ENCODE assay signal across 15 cellular contexts in genomic region chr3:10182950-10183349, GRCh38. TPM values are rescaled to one million over a fixed set of nuclear protein-coding genes. Genes with fewer than 3 reads are reported as not detected.
A peak's percentile ranks its signal among the peaks of the same experiment; 100 is the strongest.
DNase-seq lines count a peak whose midpoint lies in the region; ATAC-seq and TF ChIP-seq lines count a peak whose summit lies in the region.
"Had no signal": no experiment of that assay in that cellular context is flagged by ENCODE, and none has a peak within 500 bp of the region (broad histone marks: within the 10 kb centered on the region; RNA-seq: fewer than 3 reads in every experiment).

No MANE protein-coding gene starts in this region.

- no peaks in the 10 kb centered on the region for H3K27me3 ChIP-seq in DOHH2 (ENCODE audit: control insufficient read depth, low read length)
- H3K27me3 ChIP-seq in IMR-90 (ENCODE audit: control insufficient read depth, insufficient read depth, low read length): no peaks in the 10 kb centered on the region
- no peaks in the 10 kb centered on the region for H3K27me3 ChIP-seq in neutrophil

- H3K36me3 Mint-ChIP-seq in T-helper 17 cell (ENCODE audit: low read depth) (no peaks in the 10 kb centered on the region), WTC11 (no peaks in the 10 kb centered on the region)

- H2AK5ac ChIP-seq in IMR-90 (ENCODE audit: low read depth, low read length): 0 out of 2 replicates have a peak overlapping the region, but pooled peaks have one; percentile 1

- H3K79me1 ChIP-seq in IMR-90 (ENCODE audit: low read depth in 1 of 2, low read length in 2 of 2): peaks cover 8% of the 10 kb centered on the region in 2 experiments; a peak in 3 of 4 replicates

- no peak overlapping the region for H4K5ac ChIP-seq in IMR-90 (ENCODE audit: low read depth, low read length)

- H3K27me3 Mint-ChIP-seq in T-helper 17 cell (no peaks in the 10 kb centered on the region), WTC11 (ENCODE audit: low read depth) (no peaks in the 10 kb centered on the region)
- H3K27me3 Mint-ChIP-seq: CD4-positive, CD25-positive, alpha-beta regulatory T cell; IgD-negative memory B cell had no signal

- no peak overlapping the region for H3K14ac ChIP-seq in IMR-90 (replicated peaks; ENCODE audit: low read depth, low read length)

- peaks cover 91% of the 10 kb centered on the region for H3K4me1 ChIP-seq in DOHH2 (ENCODE audit: control insufficient read depth, low read length)
- peaks cover 2% of the 10 kb centered on the region; the same call in 1 of the 2 replicates for H3K4me1 ChIP-seq in IMR-90 (ENCODE audit: control insufficient read depth, insufficient read depth, low read length)
- H3K4me1 ChIP-seq in neutrophil (ENCODE audit: control insufficient read depth in 1 of 2, insufficient read depth in 1 of 2, low read depth in 1 of 2, low read length in 1 of 2): peaks cover 37 to 49% of the 10 kb centered on the region in 2 experiments
- H3K4me1 ChIP-seq: HAP-1 had no signal

- no peak overlapping the region for H4K8ac ChIP-seq in IMR-90 (ENCODE audit: low read depth in 2 of 2, low read length in 2 of 2)

- peaks cover 25% of the 10 kb centered on the region for H3K79me2 ChIP-seq in DOHH2 (ENCODE audit: control insufficient read depth, low read length)

- BruUV-seq in IMR-90 (replicated peaks; lab: Mats Ljungman, UMichigan): no TSS peak

- WGBS in IMR-90 (ENCODE audit: extremely low coverage in 2 of 2, insufficient read length in 1 of 2), 2 experiments: no CpG with 5 or more reads among the region's 5 CpGs

- no peak overlapping the region for H2BK5ac ChIP-seq in IMR-90 (ENCODE audit: low read depth, low read length, poor library complexity, severe bottlenecking)

- peaks cover 3% of the 10 kb centered on the region; the same call in 1 of the 2 replicates for H3K9me1 ChIP-seq in IMR-90 (ENCODE audit: insufficient read depth, low read length)

- H4K20me1 ChIP-seq in DOHH2 (ENCODE audit: control insufficient read depth, insufficient read depth, low read depth, low read length): no peaks in the 10 kb centered on the region
- H4K20me1 ChIP-seq in IMR-90 (ENCODE audit: insufficient read depth, low read length): no peaks in the 10 kb centered on the region

- DNase-seq in IMR-90 (no peak), T-helper 17 cell (no peak), LoVo (ENCODE audit: low spot score) (no peak), WTC11 (ENCODE audit: low spot score) (no peak)
- DNase-seq: Calu3; CD4-positive, CD25-positive, alpha-beta regulatory T cell; DMS79; EL; KG1 had no signal

- no peak overlapping the region for H2BK15ac ChIP-seq in IMR-90 (ENCODE audit: low read depth, low read length)

- no peak overlapping the region for H3K4ac ChIP-seq in IMR-90 (ENCODE audit: low read depth, low read length)

- dilution Hi-C loops in IMR-90 (cut with HindIII; ENCODE audit: low sequenced_read_pairs, unreplicated experiment): no loop called here

- no peak overlapping the region for H2BK20ac ChIP-seq in IMR-90 (ENCODE audit: low read depth, low read length)

- intact Hi-C loops in IMR-90 (cut with micrococcal nuclease): no loop called here

- H3K9me2 ChIP-seq in DOHH2 (replicated peaks; ENCODE audit: control insufficient read depth, low read length): no peaks in the 10 kb centered on the region

- H3K9me3 Mint-ChIP-seq in WTC11: no peaks in the 10 kb centered on the region
- H3K9me3 Mint-ChIP-seq: CD4-positive, CD25-positive, alpha-beta regulatory T cell; IgD-negative memory B cell had no signal

- no peak overlapping the region for H2AFZ ChIP-seq in IMR-90 (replicated peaks; ENCODE audit: low read length, poor library complexity)

- no peak overlapping the region for H4K91ac ChIP-seq in IMR-90 (ENCODE audit: insufficient read depth, low read depth, low read length)

- CTCF ChIA-PET in IMR-90 (lab: Yijun Ruan, JAX) (no interaction called here), WTC11 (lab: Charles Lee) (interaction anchor here (1.1 kb wide), 1 partner anchor 10 kb away, joined by 4 read pairs; no protein-coding TSS in a partner anchor)

- no peak overlapping the region for H2BK120ac ChIP-seq in IMR-90 (ENCODE audit: low read depth, low read length)

- TF ChIP-seq CTCF in DOHH2 (IDR thresholded peaks at IDR 0.05; ENCODE audit: low read depth, low read length, poor library complexity, severe bottlenecking): no peak
- no peak for TF ChIP-seq CTCF in IMR-90 (conservative IDR thresholded peaks at IDR 0.05; ENCODE audit: low read depth, low read length)
- no peak for TF ChIP-seq CTCF in neutrophil (IDR thresholded peaks at IDR 0.05)
- no peak for TF ChIP-seq CTCF in WTC11 (IDR thresholded peaks at IDR 0.05)

- H3K27ac ChIP-seq in DOHH2 (ENCODE audit: low read depth, low read length) (peak overlapping the region; percentile 95), IMR-90 (ENCODE audit: insufficient read depth, low read length) (no peak overlapping the region), neutrophil (peak overlapping the region; percentile 72)

- no peak overlapping the region for H3K56ac ChIP-seq in IMR-90 (ENCODE audit: extremely low read depth, insufficient read depth, low read length)

- no peak overlapping the region for H2AK9ac ChIP-seq in IMR-90 (replicated peaks; ENCODE audit: low read depth, low read length, poor library complexity)

- H3K9me3 ChIP-seq in DOHH2 (ENCODE audit: control insufficient read depth, insufficient read depth, low read length): no peaks in the 10 kb centered on the region
- H3K9me3 ChIP-seq in IMR-90 (ENCODE audit: control insufficient read depth, insufficient read depth, low read length): no peaks in the 10 kb centered on the region
- H3K9me3 ChIP-seq in T-helper 17 cell (ENCODE audit: control insufficient read depth, low read length, poor library complexity, severe bottlenecking): no peaks in the 10 kb centered on the region
- H3K9me3 ChIP-seq in neutrophil: no peaks in the 10 kb centered on the region
- H3K9me3 ChIP-seq: HAP-1 had no signal

- H3K27ac Mint-ChIP-seq in T-helper 17 cell (peak overlapping the region; percentile 34), WTC11 (no peak overlapping the region)
- H3K27ac Mint-ChIP-seq: IgD-negative memory B cell had no signal

- H3K18ac ChIP-seq in IMR-90 (ENCODE audit: low read depth, low read length): no peak overlapping the region

- no peak overlapping the region for H3K4me3 ChIP-seq in DOHH2 (ENCODE audit: low read length)
- no peak overlapping the region for H3K4me3 ChIP-seq in IMR-90 (ENCODE audit: insufficient read depth, low read depth, low read length)
- H3K4me3 ChIP-seq in neutrophil (ENCODE audit: low read depth in 1 of 2, low read length in 1 of 2): no peak overlapping the region
- H3K4me3 ChIP-seq: HAP-1 had no signal

- in situ Hi-C loops in IMR-90 (cut with MboI; ENCODE audit: low sequenced_read_pairs): no loop called here

- peaks cover 19% of the 10 kb centered on the region for H3F3A ChIP-seq in DOHH2 (ENCODE audit: control insufficient read depth, insufficient read depth)

- TF ChIP-seq RAD21 in IMR-90 (IDR thresholded peaks at IDR 0.05; ENCODE audit: low read length): no peak

- ATAC-seq in IMR-90 (ENCODE audit: low read depth) (no peak), T-helper 17 cell (no peak), GM21619 (IDR thresholded peaks at IDR 0.05; ENCODE audit: unreplicated experiment) (no peak), GM21390 (IDR thresholded peaks at IDR 0.05; ENCODE audit: unreplicated experiment) (no peak), WTC11 (no peak)

- H3K4me2 ChIP-seq in DOHH2 (ENCODE audit: low read length) (no peak overlapping the region), IMR-90 (ENCODE audit: low read depth, low read length) (no peak overlapping the region)

- H3K4me3 Mint-ChIP-seq in T-helper 17 cell (no peak overlapping the region), WTC11 (no peak overlapping the region)
- H3K4me3 Mint-ChIP-seq: CD4-positive, CD25-positive, alpha-beta regulatory T cell had no signal

- H3K36me3 ChIP-seq in DOHH2 (ENCODE audit: control insufficient read depth, low read length) (peaks cover 52% of the 10 kb centered on the region), IMR-90 (ENCODE audit: control insufficient read depth, insufficient read depth, low read length) (peaks cover 11% of the 10 kb centered on the region), neutrophil (peaks cover 13% of the 10 kb centered on the region)
- H3K36me3 ChIP-seq: HAP-1 had no signal

- no peak overlapping the region for H3K9ac ChIP-seq in IMR-90 (ENCODE audit: low read depth, low read length)

- TF ChIP-seq POLR2A in IMR-90 (IDR thresholded peaks at IDR 0.05; ENCODE audit: low read depth, low read length): no peak

- POLR2A ChIA-PET in IMR-90 (lab: Charles Lee; ENCODE audit: unreplicated experiment): no interaction called here
- POLR2A ChIA-PET in WTC11 (lab: Charles Lee): no interaction called here

- H3K4me1 Mint-ChIP-seq in T-helper 17 cell: peaks cover 34% of the 10 kb centered on the region
- H3K4me1 Mint-ChIP-seq in WTC11: peaks cover 12% of the 10 kb centered on the region

- H3K23ac ChIP-seq in IMR-90 (ENCODE audit: low read depth, low read length): no peak overlapping the region

TF ChIP-seq in IMR-90, 13 proteins besides CTCF, POLR2A, EP300 and RAD21 (continues in another document):
- TF ChIP-seq MXI1 (IDR thresholded peaks at IDR 0.05; ENCODE audit: borderline replicate concordance, low read depth, low read length): no peak
- no peak for TF ChIP-seq FOS (IDR thresholded peaks at IDR 0.05; ENCODE audit: low read depth, low read length)

TF ChIP-seq in WTC11, 78 proteins besides CTCF, POLR2A, EP300 and RAD21 (continues in another document):
- TF ChIP-seq FOXJ3 (CRISPR knock-in tag; IDR thresholded peaks at IDR 0.05; ENCODE audit: borderline replicate concordance) (no peak), USF1 (CRISPR knock-in tag; IDR thresholded peaks at IDR 0.05) (no peak)

RNA-seq across cellular contexts. Expression of gene IRAK2, which starts 18.2 kb away (rescaled TPM):
- total RNA-seq in IMR-90 (2012; rRNA removed): 8.1 and 8.6 TPM in 2 replicates
- polyA plus RNA-seq in IMR-90 (2012; rRNA removed): 6.9 and 7.8 TPM in 2 replicates
- 5.1 and 6.1 TPM in 2 replicates for polyA plus RNA-seq in IMR-90 (2012; cell fraction: cytosol; rRNA removed)
- 4.2 and 6.2 TPM in 2 replicates for polyA plus RNA-seq in IMR-90 (2012; cell fraction: nucleus; rRNA removed; ENCODE audit: low replicate concordance)
- 1 to 10 TPM; 4.6 to 5.0 TPM for total RNA-seq in T-helper 17 cell
- total RNA-seq in WTC11 (2021): 0.71 to 1.4 TPM (median 0.73 TPM) in 3 replicates

RNA-seq across cellular contexts. Expression of gene VHL, which starts 41.4 kb away (rescaled TPM):
- total RNA-seq in IMR-90 (2012; rRNA removed): 11.8 and 19.2 TPM in 2 replicates
- polyA plus RNA-seq in IMR-90 (2012; rRNA removed): 8.9 and 11.7 TPM in 2 replicates
- polyA plus RNA-seq in IMR-90 (2012; cell fraction: cytosol; rRNA removed): 4.9 and 7.9 TPM in 2 replicates
- polyA plus RNA-seq in IMR-90 (2012; cell fraction: nucleus; rRNA removed; ENCODE audit: low replicate concordance): 6.8 and 15.4 TPM in 2 replicates
- 10 to 100 TPM; 56.3 to 63.7 TPM for total RNA-seq in T-helper 17 cell
- 49.5 to 51.3 TPM (median 50.7 TPM) in 3 replicates for total RNA-seq in WTC11 (2021)
